ENCODE assay signal across 8 cellular contexts in genomic region chr5:54646285-54647101, GRCh38.
A peak's percentile ranks its signal among the peaks of the same experiment; 100 is the strongest.
DNase-seq lines count a peak whose midpoint lies in the region; ATAC-seq and TF ChIP-seq lines count a peak whose summit lies in the region.

No MANE protein-coding gene starts in this region.

- H3K4me3 ChIP-seq in epithelial cell of esophagus (ENCODE audit: low read length): no peak overlapping the region

- peak overlapping the region; percentile 91 to 99 (median 95) for H3K27ac Mint-ChIP-seq in naive thymus-derived CD8-positive, alpha-beta T cell

- DNase-seq in NCI-H226: peak; percentile 67
- peak; percentile 81 for DNase-seq in activated CD8-positive, alpha-beta memory T cell treated with anti-CD3 and anti-CD28 coated beads, Interleukin-2, amount 50 U/mL, for 48 hours
- peak; percentile 65 for DNase-seq in epithelial cell of esophagus (ENCODE audit: low read depth)
- DNase-seq in naive thymus-derived CD8-positive, alpha-beta T cell: peak; percentile 8 to 80 (median 60)
- peak in 5 of 6 experiments; percentile 7 to 86 (median 66) for DNase-seq in stimulated activated naive CD4-positive, alpha-beta T cell (lab: John Stamatoyannopoulos, UW)
- no peak for DNase-seq in erythroblast (lab: John Stamatoyannopoulos, UW)

- POLR2A ChIA-PET in naive thymus-derived CD8-positive, alpha-beta T cell (lab: Charles Lee): interaction anchor here (0.5 to 3.7 kb wide), 16 partner anchors 9 to 1348 kb away, joined by 3 to 39 read pairs (median 4); partner anchors contain the start of genes IL6ST and SNX18

- H3K9me3 Mint-ChIP-seq in naive thymus-derived CD8-positive, alpha-beta T cell: peaks cover 0 to 12% (median 0%) of the 10 kb centered on the region in 9 donors

- peaks cover 0 to 6% (median 0%) of the 10 kb centered on the region in 3 donors for H3K36me3 Mint-ChIP-seq in naive thymus-derived CD8-positive, alpha-beta T cell

- no peak for TF ChIP-seq POLR2A in erythroblast (IDR thresholded peaks at IDR 0.05; ENCODE audit: low read length)

- H3K4me1 Mint-ChIP-seq in naive thymus-derived CD8-positive, alpha-beta T cell: peaks cover 34 to 70% (median 57%) of the 10 kb centered on the region in 4 donors

- ATAC-seq in GM18508 (IDR thresholded peaks at IDR 0.05; ENCODE audit: insufficient read depth, unreplicated experiment): peak; percentile 78
- ATAC-seq in HG02840 (IDR thresholded peaks at IDR 0.05; ENCODE audit: low FRiP score, unreplicated experiment): peak; percentile 90
- peak; percentile 83 to 85 for ATAC-seq in naive thymus-derived CD8-positive, alpha-beta T cell

- H3K4me3 Mint-ChIP-seq in naive thymus-derived CD8-positive, alpha-beta T cell: peak overlapping the region; percentile 63 to 84 (median 77)

- no peak for TF ChIP-seq CTCF in epithelial cell of esophagus (IDR thresholded peaks at IDR 0.05; ENCODE audit: insufficient read depth, low read depth, low read length, missing control alignments)

- no peaks in the 10 kb centered on the region for H3K27me3 Mint-ChIP-seq in naive thymus-derived CD8-positive, alpha-beta T cell

Comparison
In these comparisons a context has a peak if more than half of its experiments do, and no peak if none do; other contexts are left out.
1. DNase-seq: peak in NCI-H226 (single experiment), activated CD8-positive, alpha-beta memory T cell treated with anti-CD3 and anti-CD28 coated beads, Interleukin-2, amount 50 U/mL, for 48 hours (single experiment), epithelial cell of esophagus (single experiment), naive thymus-derived CD8-positive, alpha-beta T cell (10 of 10) and stimulated activated naive CD4-positive, alpha-beta T cell (5 of 6); none in erythroblast (0 of 2).
2. Peak in every context shown above with its lines, with median percentiles within 50 percentile points of each other: ATAC-seq.